Comparison of ENCODE assay signal across 22 cellular contexts in genomic region chr1:18583326-18583941, GRCh38. TPM values are rescaled to one million over a fixed set of nuclear protein-coding genes. Genes with fewer than 3 reads are reported as not detected.
DNase-seq lines count a peak whose midpoint lies in the region; ATAC-seq and TF ChIP-seq lines count a peak whose summit lies in the region.
"Had no signal": no experiment of that assay in that cellular context is flagged by ENCODE, and none has a peak within 500 bp of the region (broad histone marks: within the 10 kb centered on the region; RNA-seq: fewer than 3 reads in every experiment).

No MANE protein-coding gene starts in this region.

- H3K27me3 ChIP-seq in left lung, result peaks cover 0 to 62% of the 10 kb centered on the region in 2 donors
- peaks cover 0 to 14% of the 10 kb centered on the region in 2 donors for H3K27me3 ChIP-seq in tibial nerve

- no peak for TF ChIP-seq CTCF in left lung (IDR thresholded peaks at IDR 0.05)
- no peak for TF ChIP-seq CTCF in tibial nerve (IDR thresholded peaks at IDR 0.05)
- no peak for TF ChIP-seq CTCF in activated CD8-positive, alpha-beta T cell treated with anti-CD3 and anti-CD28 coated beads for 36 hours (IDR thresholded peaks at IDR 0.05)

- H3K4me1 ChIP-seq in left lung (no peaks in the 10 kb centered on the region), tibial nerve (peaks cover 0 to 25% (median 0%) of the 10 kb centered on the region in 4 donors)
- H3K4me1 ChIP-seq: breast epithelium had no signal

- H3K36me3 ChIP-seq in left lung (no peaks in the 10 kb centered on the region), tibial nerve (no peaks in the 10 kb centered on the region)
- H3K36me3 ChIP-seq: breast epithelium, neutrophil had no signal

- POLR2A ChIA-PET in activated CD8-positive, alpha-beta T cell treated with anti-CD3 and anti-CD28 coated beads for 36 hours (lab: Charles Lee), result no interaction called here

- intact Hi-C loops in left lung (cut with DNase I), result no loop called here
- intact Hi-C loops in activated CD8-positive, alpha-beta T cell treated with anti-CD3 and anti-CD28 coated beads for 36 hours (cut with micrococcal nuclease), result no loop called here

- H3K4me3 ChIP-seq in left lung (no peak overlapping the region), tibial nerve (no peak overlapping the region)
- H3K4me3 ChIP-seq: breast epithelium, hepatocyte, lung had no signal

- no peak overlapping the region for H3K4me3 Mint-ChIP-seq in activated CD8-positive, alpha-beta T cell treated with anti-CD3 and anti-CD28 coated beads for 36 hours
- H3K4me3 Mint-ChIP-seq: activated CD4-positive, alpha-beta T cell treated with anti-CD3 and anti-CD28 coated beads, Interleukin-2, amount 10 ng/mL, durations not matched to agents 7 days and 5 days; activated naive CD8-positive, alpha-beta T cell treated with anti-CD3 and anti-CD28 coated beads, Interleukin-2, amount 50 U/mL, for 24 hours; dendritic cell treated with granulocyte-macrophage colony-stimulating factor and Interleukin-4, amounts not matched to agents 40 ng/mL and 50 ng/mL, for 4 days had no signal

- CTCF ChIA-PET in activated CD8-positive, alpha-beta T cell treated with anti-CD3 and anti-CD28 coated beads for 36 hours (lab: Charles Lee), result interaction anchor here (1.1 to 4.1 kb wide), 2 partner anchors 14 to 25 kb away, joined by 3 to 34 read pairs; no protein-coding TSS in a partner anchor

- no peaks in the 10 kb centered on the region for H3K4me1 Mint-ChIP-seq in activated CD8-positive, alpha-beta T cell treated with anti-CD3 and anti-CD28 coated beads for 36 hours (ENCODE audit: low read depth)
- H3K4me1 Mint-ChIP-seq: activated CD4-positive, alpha-beta T cell treated with anti-CD3 and anti-CD28 coated beads, Interleukin-2, amount 10 ng/mL, durations not matched to agents 7 days and 5 days; activated naive CD8-positive, alpha-beta T cell treated with anti-CD3 and anti-CD28 coated beads, Interleukin-2, amount 50 U/mL, for 24 hours had no signal

- H3K9me3 ChIP-seq in left lung (no peaks in the 10 kb centered on the region), tibial nerve (no peaks in the 10 kb centered on the region)
- H3K9me3 ChIP-seq: breast epithelium, neutrophil had no signal

- 34 to 40% methylated on average over 6 to 7 of the region's 7 CpGs for WGBS in tibial nerve, 2 donors

- H3K36me3 Mint-ChIP-seq in activated CD8-positive, alpha-beta T cell treated with anti-CD3 and anti-CD28 coated beads for 36 hours (ENCODE audit: low read depth), result no peaks in the 10 kb centered on the region

- TF ChIP-seq POLR2A in tibial nerve (IDR thresholded peaks at IDR 0.05), result no peak

- no peak overlapping the region for H3K27ac Mint-ChIP-seq in activated CD8-positive, alpha-beta T cell treated with anti-CD3 and anti-CD28 coated beads for 36 hours
- H3K27ac Mint-ChIP-seq: activated CD4-positive, alpha-beta T cell treated with anti-CD3 and anti-CD28 coated beads, Interleukin-2, amount 10 ng/mL, durations not matched to agents 7 days and 5 days; activated naive CD8-positive, alpha-beta T cell treated with anti-CD3 and anti-CD28 coated beads, Interleukin-2, amount 50 U/mL, for 24 hours; dendritic cell treated with granulocyte-macrophage colony-stimulating factor and Interleukin-4, amounts not matched to agents 40 ng/mL and 50 ng/mL, for 4 days had no signal

- TF ChIP-seq RAD21 in Ishikawa (IDR thresholded peaks at IDR 0.05; ENCODE audit: low read depth), result no peak

- peak; percentile 64 for DNase-seq in cerebellum (ENCODE audit: low spot score)
- no peak for DNase-seq in left lung
- peak; percentile 28 to 30 for DNase-seq in tibial nerve (ENCODE audit: low spot score in 2 of 2)
- DNase-seq in HT-29 (ENCODE audit: low spot score), result no peak
- DNase-seq in activated CD8-positive, alpha-beta T cell treated with anti-CD3 and anti-CD28 coated beads for 36 hours, result no peak
- DNase-seq: activated CD4-positive, alpha-beta T cell treated with anti-CD3 and anti-CD28 coated beads, Interleukin-2, amount 10 ng/mL, durations not matched to agents 7 days and 5 days; activated CD8-positive, alpha-beta memory T cell treated with anti-CD3 and anti-CD28 coated beads, Interleukin-2, amount 50 U/mL, for 4 hours; activated naive CD8-positive, alpha-beta T cell treated with anti-CD3 and anti-CD28 coated beads, Interleukin-2, amount 50 U/mL, for 24 hours; COR-L47; HCEC 1CT; NCI-H1105; NCI-H2081 treated with DMSO at 0.1 percent for 48 hours; NCI-H510A treated with DMSO at 0.1 percent for 48 hours; SHP77 had no signal

- TF ChIP-seq EP300 in Ishikawa (IDR thresholded peaks at IDR 0.05; ENCODE audit: borderline replicate concordance), result no peak
- peak in 1 of 2 donors; percentile 36 for TF ChIP-seq EP300 in tibial nerve (IDR thresholded peaks at IDR 0.05)

- H3K27me3 Mint-ChIP-seq in activated CD8-positive, alpha-beta T cell treated with anti-CD3 and anti-CD28 coated beads for 36 hours, result peaks cover 11% of the 10 kb centered on the region

- no peaks in the 10 kb centered on the region for H3K9me3 Mint-ChIP-seq in activated CD8-positive, alpha-beta T cell treated with anti-CD3 and anti-CD28 coated beads for 36 hours
- H3K9me3 Mint-ChIP-seq: activated CD4-positive, alpha-beta T cell treated with anti-CD3 and anti-CD28 coated beads, Interleukin-2, amount 10 ng/mL, durations not matched to agents 7 days and 5 days; activated naive CD8-positive, alpha-beta T cell treated with anti-CD3 and anti-CD28 coated beads, Interleukin-2, amount 50 U/mL, for 24 hours had no signal

- H3K27ac ChIP-seq in left lung, result no peak overlapping the region
- H3K27ac ChIP-seq in tibial nerve, result no peak overlapping the region
- H3K27ac ChIP-seq: hepatocyte, neutrophil had no signal

- ATAC-seq in left lung (peak; percentile 18), HG03097 (IDR thresholded peaks at IDR 0.05; ENCODE audit: low FRiP score, unreplicated experiment) (no peak)
- no peak for ATAC-seq in activated CD8-positive, alpha-beta T cell treated with anti-CD3 and anti-CD28 coated beads for 36 hours
- ATAC-seq: activated naive CD8-positive, alpha-beta T cell treated with anti-CD3 and anti-CD28 coated beads, Interleukin-2, amount 50 U/mL, for 24 hours had no signal

TF ChIP-seq in Ishikawa, 13 proteins besides CTCF, POLR2A, EP300 and RAD21:
- no peak for TF ChIP-seq MAX (IDR thresholded peaks at IDR 0.05)
- no peak for TF ChIP-seq FOXM1 (IDR thresholded peaks at IDR 0.05; ENCODE audit: borderline replicate concordance, low read depth)
- no peak for TF ChIP-seq REST (IDR thresholded peaks at IDR 0.05; ENCODE audit: low read depth)
- peak; percentile 17; the same call in 1 of the 2 replicates for TF ChIP-seq NFIC (IDR thresholded peaks at IDR 0.05)
- no peak for TF ChIP-seq CEBPB (IDR thresholded peaks at IDR 0.05)
- TF ChIP-seq YY1 (IDR thresholded peaks at IDR 0.05; ENCODE audit: low read depth), result no peak
- no peak for TF ChIP-seq USF1 (IDR thresholded peaks at IDR 0.05)
- no peak for TF ChIP-seq CREB1 (IDR thresholded peaks at IDR 0.05; ENCODE audit: low read depth)
- no peak for TF ChIP-seq TCF12 (IDR thresholded peaks at IDR 0.05; ENCODE audit: low read depth)
TF ChIP-seq in Ishikawa: peak in this region for 1.

RNA-seq across cellular contexts. Expression of gene PAX7, which starts 47.2 kb away (rescaled TPM):
- total RNA-seq in cerebellum (0.82 TPM), left lung (not detected), tibial nerve (not detected)
- not detected in 2 replicates for total RNA-seq in HT-29 (2014; rRNA removed; shearing (Covaris generic))
- not detected for total RNA-seq in activated CD8-positive, alpha-beta T cell treated with anti-CD3 and anti-CD28 coated beads for 36 hours
- total RNA-seq: activated CD4-positive, alpha-beta T cell treated with anti-CD3 and anti-CD28 coated beads, Interleukin-2, amount 10 ng/mL, durations not matched to agents 7 days and 5 days; breast epithelium; hepatocyte; temporal lobe had no signal

Comparison
In these comparisons a context has a peak if more than half of its experiments do, and no peak if none do; other contexts are left out.
1. DNase-seq: peak in cerebellum (single experiment) and tibial nerve (2 of 2); none in left lung (0 of 2), HT-29 (single experiment) and activated CD8-positive, alpha-beta T cell treated with anti-CD3 and anti-CD28 coated beads for 36 hours (single experiment).